15 cellular contexts compared by ENCODE assay signal in the genomic region with DNA sequence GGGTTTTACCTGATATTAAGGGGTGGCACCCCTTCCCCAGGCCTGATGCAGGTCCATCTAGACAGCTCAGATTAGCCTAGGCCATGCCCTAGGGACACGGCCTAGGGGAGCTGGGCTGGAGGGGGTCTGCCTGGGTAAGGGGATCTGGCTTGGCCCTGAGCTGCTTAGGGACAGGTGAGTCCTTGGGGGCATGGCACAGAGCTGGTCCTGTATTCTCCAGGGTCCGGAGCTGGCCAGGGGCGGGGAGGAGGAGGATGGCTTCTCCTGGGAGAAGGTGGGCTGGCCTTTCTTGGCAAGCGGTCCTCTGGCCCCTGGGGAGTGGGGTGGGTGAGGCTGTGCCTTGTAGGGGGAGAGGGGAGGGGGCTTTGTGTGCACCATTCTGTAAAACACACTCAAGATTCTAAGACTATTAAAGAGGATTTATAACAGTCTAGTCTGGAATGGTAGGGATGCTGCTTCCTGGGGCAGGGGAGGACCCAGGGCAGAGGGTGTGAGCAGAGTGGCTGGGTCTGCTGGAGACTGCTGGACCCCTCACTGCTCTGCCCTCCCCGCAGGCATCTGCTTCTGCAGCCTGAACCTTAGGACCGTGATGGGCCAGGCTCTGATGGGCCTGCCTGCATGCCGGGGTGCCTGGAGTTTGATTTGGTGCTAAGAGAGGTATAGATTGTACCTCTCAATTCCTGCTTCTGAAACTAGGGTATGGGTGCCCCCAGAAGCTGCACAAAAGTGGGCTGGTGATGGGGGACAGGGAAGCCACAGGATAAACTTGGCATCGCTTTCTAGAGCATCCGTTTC. TPM values are rescaled to one million over a fixed set of nuclear protein-coding genes. Genes with fewer than 3 reads are reported as not detected.
DNase-seq lines count a peak whose midpoint lies in the region; ATAC-seq, FAIRE-seq and TF ChIP-seq lines count a peak whose summit lies in the region.
"Had no signal": no experiment of that assay in that cellular context is flagged by ENCODE, and none has a peak within 500 bp of the region (broad histone marks: within the 10 kb centered on the region; RNA-seq: fewer than 3 reads in every experiment).

No MANE protein-coding gene starts in this region.

- in situ Hi-C loops in GM12878 (cut with MboI) = loop anchor here (10.0 kb wide), 1 partner anchor 335 kb away; no protein-coding TSS in a partner anchor

- H3K36me3 ChIP-seq in GM12878 (ENCODE audit: control insufficient read depth in 2 of 2, insufficient read depth in 2 of 2, low read length in 1 of 2) (peaks cover 10 to 32% of the 10 kb centered on the region in 2 experiments), mesenchymal stem cell (ENCODE audit: control insufficient read depth in 1 of 2, insufficient read depth in 2 of 2, low read depth in 1 of 2, low read length in 2 of 2) (peaks cover 4 to 70% of the 10 kb centered on the region in 2 experiments), uterus (no peaks in the 10 kb centered on the region)

- RAD21 ChIA-PET in GM12878 (lab: Charles Lee; ENCODE audit: unreplicated experiment) = interaction anchor here (0.8 to 6.6 kb wide), 5 partner anchors 9 to 156 kb away, joined by 3 to 190 read pairs (median 5); no protein-coding TSS in a partner anchor

- no peak overlapping the region for H3K18ac ChIP-seq in mesenchymal stem cell (ENCODE audit: low read depth in 1 of 2, low read length in 2 of 2)

- peak; percentile 1 for DNase-seq in stimulated activated CD4-positive, alpha-beta T cell treated with anti-CD3 and anti-CD28 coated beads, Interleukin-15, amount 100 ng/mL, for 24 hours
- DNase-seq in stimulated activated CD4-positive, alpha-beta T cell treated with anti-CD3 and anti-CD28 coated beads, Interleukin-2, amount 100 ng/mL, for 48 hours = no peak
- no peak for DNase-seq in GM12878 (ENCODE audit: low read depth, low spot score)
- DNase-seq in mesenchymal stem cell = no peak
- peak; percentile 8 to 16 for DNase-seq in uterus
- no peak for DNase-seq in HPDE6-E6E7 (ENCODE audit: extremely low spot score)
- DNase-seq in RWPE1 (ENCODE audit: low spot score) = no peak
- DNase-seq: brain microvascular endothelial cell, NCI-H2107 had no signal

- H4K91ac ChIP-seq in mesenchymal stem cell (ENCODE audit: low read length) = peak overlapping the region; percentile 41

- intact Hi-C loops in GM12878 (cut with micrococcal nuclease; ENCODE audit: unreplicated experiment) (loop anchor here (5.0 to 10.0 kb wide), 3 partner anchors 157 to 525 kb away; a partner anchor contains a TSS), uterus (cut with DNase I; ENCODE audit: low total_unique reads) (loop anchor here (5.0 kb wide), 1 partner anchor 292 kb away; no protein-coding TSS in a partner anchor)

- H3K9me3 ChIP-seq in GM12878 (replicated peaks; ENCODE audit: control insufficient read depth, insufficient read depth, low read length) (no peaks in the 10 kb centered on the region), mesenchymal stem cell (ENCODE audit: control insufficient read depth, low read length) (no peaks in the 10 kb centered on the region), uterus (no peaks in the 10 kb centered on the region)
- H3K9me3 ChIP-seq: heart right ventricle, lower lobe of right lung had no signal

- H3K79me1 ChIP-seq in mesenchymal stem cell (replicated peaks; ENCODE audit: low read length, poor library complexity, severe bottlenecking) = peaks cover 19% of the 10 kb centered on the region

- BruUV-seq in GM12878 (replicated peaks; lab: Mats Ljungman, UMichigan) = TSS peak; percentile 74

- TF ChIP-seq CTCF in GM12878 (IDR thresholded peaks at IDR 0.05 in 2 of 3, conservative IDR thresholded peaks at IDR 0.05 in 1 of 3; ENCODE audit: control insufficient read depth in 2 of 3, extremely low read depth in 1 of 3, insufficient read depth in 1 of 3, low read depth in 3 of 3, low read length in 3 of 3) (no peak), uterus (IDR thresholded peaks at IDR 0.05) (no peak), RWPE1 (conservative IDR thresholded peaks at IDR 0.05; ENCODE audit: low read depth) (no peak)

- TF ChIP-seq POLR2A in GM12878 (IDR thresholded peaks at IDR 0.05; ENCODE audit: low read depth, low read length) = no peak
- no peak for TF ChIP-seq POLR2A in uterus (IDR thresholded peaks at IDR 0.05)

- H3K4ac ChIP-seq in mesenchymal stem cell (ENCODE audit: low read depth in 1 of 2, low read length in 2 of 2) = no peak overlapping the region

- no peaks in the 10 kb centered on the region for H3K4me1 ChIP-seq in GM12878 (ENCODE audit: control insufficient read depth, insufficient read depth, low read length)
- peaks cover 29% of the 10 kb centered on the region for H3K4me1 ChIP-seq in mesenchymal stem cell (ENCODE audit: control insufficient read depth, insufficient read depth, low read depth, low read length)
- no peaks in the 10 kb centered on the region for H3K4me1 ChIP-seq in uterus
- H3K4me1 ChIP-seq: parathyroid adenoma had no signal

- no peak overlapping the region for H2AFZ ChIP-seq in GM12878 (ENCODE audit: control insufficient read depth, low read depth, low read length)
- no peak overlapping the region for H2AFZ ChIP-seq in mesenchymal stem cell (ENCODE audit: low read depth, low read length)

- CTCF ChIA-PET in GM12878 (lab: Yijun Ruan, JAX) = interaction anchor here (1.8 to 5.6 kb wide), 4 partner anchors 9 to 291 kb away, joined by 8 to 60 read pairs (median 12); no protein-coding TSS in a partner anchor
- CTCF ChIA-PET in RWPE1 (lab: Yijun Ruan, JAX) = interaction anchor here (0.5 to 1.8 kb wide), 5 partner anchors 8 to 470 kb away, joined by 3 to 10 read pairs (median 4); no protein-coding TSS in a partner anchor

- H3K9ac ChIP-seq in GM12878 (ENCODE audit: control insufficient read depth, insufficient read depth, low read length) (no peak overlapping the region), mesenchymal stem cell (ENCODE audit: low read length) (no peak overlapping the region)
- H3K9ac ChIP-seq: parathyroid adenoma had no signal

- no peak overlapping the region for H3K27ac ChIP-seq in GM12878 (ENCODE audit: control insufficient read depth, insufficient read depth)
- H3K27ac ChIP-seq in mesenchymal stem cell (ENCODE audit: low read length, poor library complexity, severe bottlenecking) = no peak overlapping the region
- no peak overlapping the region for H3K27ac ChIP-seq in uterus
- no peak overlapping the region for H3K27ac ChIP-seq in RWPE1
- H3K27ac ChIP-seq: brain microvascular endothelial cell, epithelial cell of prostate, heart right ventricle, lower lobe of right lung, parathyroid adenoma had no signal

- no peak overlapping the region for H3K4me2 ChIP-seq in GM12878 (ENCODE audit: control insufficient read depth, insufficient read depth)
- H3K4me2 ChIP-seq in mesenchymal stem cell (ENCODE audit: low read length, poor library complexity, severe bottlenecking) = no peak overlapping the region

- no peak overlapping the region for H2BK15ac ChIP-seq in mesenchymal stem cell (ENCODE audit: low read depth, poor library complexity, severe bottlenecking)

- H3K14ac ChIP-seq in mesenchymal stem cell (ENCODE audit: low read length in 2 of 2) = no peak overlapping the region

- FAIRE-seq in GM12878 (lab: Jason Lieb, UNC) = no peak
- FAIRE-seq: G401.6 had no signal

- H3K79me2 ChIP-seq in GM12878 (ENCODE audit: control insufficient read depth, insufficient read depth, low read length) = no peaks in the 10 kb centered on the region
- H3K79me2 ChIP-seq: parathyroid adenoma had no signal

- no peak overlapping the region for H3K23ac ChIP-seq in mesenchymal stem cell (ENCODE audit: low read length in 2 of 2)

- H2BK12ac ChIP-seq in mesenchymal stem cell (ENCODE audit: low read length in 2 of 2) = no peak overlapping the region

- 72% methylated on average over 7 of the region's 9 CpGs for WGBS in GM12878 (ENCODE audit: insufficient coverage, insufficient replicate concordance, low lambda C conversion rate, missing lambda C conversion rate)
- WGBS in mesenchymal stem cell = 82% methylated on average over 8 of the region's 9 CpGs

- ATAC-seq in GM12878 = no peak
- no peak for ATAC-seq in HG02588 (IDR thresholded peaks at IDR 0.05; ENCODE audit: unreplicated experiment)

- POLR2A ChIA-PET in GM12878 (lab: Charles Lee) (no interaction called here), RWPE1 (lab: Yijun Ruan, JAX; ENCODE audit: low non-redundant PET) (no interaction called here)

- H2BK5ac ChIP-seq in mesenchymal stem cell (ENCODE audit: low read depth, low read length, poor library complexity, severe bottlenecking) = no peak overlapping the region

- H3K27me3 ChIP-seq in GM12878 (replicated peaks in 1 of 2; ENCODE audit: control insufficient read depth in 2 of 2, insufficient read depth in 2 of 2, low read length in 1 of 2) (no peaks in the 10 kb centered on the region), mesenchymal stem cell (ENCODE audit: control insufficient read depth in 1 of 2, insufficient read depth in 1 of 2, low read length in 2 of 2) (peaks cover 0 to 22% of the 10 kb centered on the region in 2 experiments), uterus (no peaks in the 10 kb centered on the region)
- H3K27me3 ChIP-seq: brain microvascular endothelial cell, heart right ventricle had no signal

- TF ChIP-seq EP300 in GM12878 (IDR thresholded peaks at IDR 0.05; ENCODE audit: borderline replicate concordance in 1 of 2, control insufficient read depth in 1 of 2, low read depth in 2 of 2, low read length in 2 of 2) = no peak

- no peak for TF ChIP-seq RAD21 in GM12878 (IDR thresholded peaks at IDR 0.05; ENCODE audit: insufficient read depth, low read depth, low read length)

- H2BK120ac ChIP-seq in mesenchymal stem cell (ENCODE audit: low read depth, low read length) = no peak overlapping the region

- H4K20me1 ChIP-seq in GM12878 (ENCODE audit: control insufficient read depth, insufficient read depth) = no peaks in the 10 kb centered on the region

- H4K8ac ChIP-seq in mesenchymal stem cell (ENCODE audit: low read length) = no peak overlapping the region

- H2AK5ac ChIP-seq in mesenchymal stem cell (ENCODE audit: low read length, severe bottlenecking) = no peak overlapping the region

- no peak overlapping the region for H3K4me3 ChIP-seq in GM12878
- H3K4me3 ChIP-seq in mesenchymal stem cell (ENCODE audit: insufficient read depth in 1 of 2, low read depth in 1 of 2, low read length in 2 of 2) = no peak overlapping the region
- H3K4me3 ChIP-seq in uterus = no peak overlapping the region
- H3K4me3 ChIP-seq: lower lobe of right lung had no signal

- SMC1A ChIA-PET in GM12878 (lab: Charles Lee; ENCODE audit: uncharacterized antibody, unreplicated experiment) = interaction anchor here (1.0 to 2.7 kb wide), 3 partner anchors 63 to 96 kb away, joined by 6 to 13 read pairs (median 11); no protein-coding TSS in a partner anchor

RNA-seq across cellular contexts. Expression of a gene that starts 54.7 kb away (rescaled TPM):
- 202 and 214 TPM in 2 replicates for total RNA-seq in GM12878 (2013; cell fraction: nucleolus; rRNA removed)
- total RNA-seq in GM12878 (2014; rRNA removed) (60.0 and 69.4 TPM in 2 replicates), GM12878 (2014; rRNA removed; fragmentation: Illumina TruSeq; extraction: Trizol) (65.0 and 66.4 TPM in 2 replicates), GM12878 (2021) (166 and 178 TPM in 2 replicates), uterus (10 to 100 TPM; 10.2 to 26.3 (median 20.8) TPM)
- 57.7 TPM for polyA plus RNA-seq in GM12878 (2011; ENCODE audit: low read depth)
- polyA plus RNA-seq in GM12878 (2011; rRNA removed) (94.5 and 176 TPM in 2 replicates), GM12878 (2014; fragmentation: Illumina TruSeq; extraction: Trizol) (17.8 and 51.8 TPM in 2 replicates), GM12878 (2014; fragmentation: Nextera tagmentation; extraction: Ambion mirVana) (1 to 10 TPM; 5.2 to 8.2 TPM), GM12878 (2014; rRNA removed) (97.7 and 100 TPM in 2 replicates), GM12878 (2016; fragmentation: Nextera tagmentation; extraction: Ambion mirVana) (100 to 1,000 TPM; 159 to 180 TPM)
- 223 and 282 TPM in 2 replicates for polyA plus RNA-seq in GM12878 (2011; cell fraction: cytosol; rRNA removed)
- 60.1 and 67.9 TPM in 2 replicates for polyA plus RNA-seq in GM12878 (2011; cell fraction: nucleus; rRNA removed)
- 108 and 130 TPM in 2 replicates for polyA plus RNA-seq in GM12878 (2012)
- 136 and 174 TPM in 2 replicates for polyA minus RNA-seq in GM12878 (2011; rRNA and poly(A)+ RNA removed)
- polyA minus RNA-seq in GM12878 (2011; cell fraction: cytosol; rRNA and poly(A)+ RNA removed) = 59.5 and 63.5 TPM in 2 replicates
- 29.3 and 45.1 TPM in 2 replicates for polyA minus RNA-seq in GM12878 (2011; cell fraction: nucleus; rRNA and poly(A)+ RNA removed)
- polyA plus RNA-seq in mesenchymal stem cell (2013, experiment 1 of 2) = 196 TPM
- 194 TPM for polyA plus RNA-seq in mesenchymal stem cell (2013, experiment 2 of 2)

Comparison
In these comparisons a context has a peak if more than half of its experiments do, and no peak if none do; other contexts are left out.
1. DNase-seq: peak in stimulated activated CD4-positive, alpha-beta T cell treated with anti-CD3 and anti-CD28 coated beads, Interleukin-15, amount 100 ng/mL, for 24 hours (single experiment) and uterus (2 of 2); none in stimulated activated CD4-positive, alpha-beta T cell treated with anti-CD3 and anti-CD28 coated beads, Interleukin-2, amount 100 ng/mL, for 48 hours (0 of 2), GM12878 (single experiment), mesenchymal stem cell (single experiment), HPDE6-E6E7 (single experiment) and RWPE1 (single experiment).